9 cellular contexts compared by ENCODE assay signal in the genomic region with DNA sequence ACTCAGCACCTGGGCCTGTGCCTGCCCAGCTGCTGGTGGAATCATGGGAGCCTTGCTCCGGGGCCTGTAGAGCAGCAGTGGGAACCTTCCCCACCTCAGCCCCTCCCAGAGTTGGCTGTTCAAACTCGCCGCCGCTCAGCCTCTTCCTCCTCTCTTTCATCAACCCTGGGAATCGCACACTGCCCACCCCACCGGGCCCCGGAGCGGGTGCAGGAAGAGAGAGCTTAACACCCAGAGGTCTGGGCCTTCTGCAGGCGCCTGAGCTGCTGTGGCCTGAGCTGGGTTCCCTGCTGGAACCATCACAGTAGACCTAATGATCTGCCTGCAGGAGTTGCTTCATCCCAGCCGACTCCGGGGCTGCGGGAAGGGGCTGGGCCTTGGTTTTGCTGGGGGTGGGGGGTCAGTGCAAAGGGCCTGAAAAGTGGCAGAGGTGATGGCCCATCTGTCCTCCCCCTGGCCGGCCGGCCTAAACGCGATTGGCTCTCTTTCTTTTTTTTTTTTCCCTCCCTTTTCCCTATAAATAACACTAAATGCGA.
DNase-seq lines count a peak whose midpoint lies in the region; ATAC-seq and TF ChIP-seq lines count a peak whose summit lies in the region.
"Had no signal": no experiment of that assay in that cellular context is flagged by ENCODE, and none has a peak within 500 bp of the region (broad histone marks: within the 10 kb centered on the region; RNA-seq: fewer than 3 reads in every experiment).

No MANE protein-coding gene starts in this region.

- H3K9me3 ChIP-seq in Karpas-422 (ENCODE audit: low read length) (no peaks in the 10 kb centered on the region), SK-N-SH (no peaks in the 10 kb centered on the region)

- peaks cover 79% of the 10 kb centered on the region for H3K4me1 ChIP-seq in Karpas-422 (ENCODE audit: low read length)
- H3K4me1 ChIP-seq in SK-N-SH (ENCODE audit: control insufficient read depth in 1 of 2, insufficient read depth in 2 of 2, low read depth in 1 of 2, low read length in 1 of 2), result peaks cover 21 to 61% of the 10 kb centered on the region in 2 experiments

- no peak for ATAC-seq in central memory CD8-positive, alpha-beta T cell (replicated peaks; ENCODE audit: extremely low read depth, poor library complexity, severe bottlenecking)
- ATAC-seq in natural killer cell (no peak), HG02852 (IDR thresholded peaks at IDR 0.05; ENCODE audit: unreplicated experiment) (no peak)

- no peaks in the 10 kb centered on the region for H3K9me3 Mint-ChIP-seq in central memory CD8-positive, alpha-beta T cell
- no peaks in the 10 kb centered on the region for H3K9me3 Mint-ChIP-seq in natural killer cell

- no peaks in the 10 kb centered on the region for H3K27me3 Mint-ChIP-seq in central memory CD8-positive, alpha-beta T cell
- no peaks in the 10 kb centered on the region for H3K27me3 Mint-ChIP-seq in natural killer cell (ENCODE audit: low read depth in 2 of 2)

- no peaks in the 10 kb centered on the region; the same call in 1 of the 2 replicates for H3K36me3 ChIP-seq in Karpas-422 (ENCODE audit: insufficient read depth, low read length)
- peaks cover 3% of the 10 kb centered on the region in 2 experiments for H3K36me3 ChIP-seq in SK-N-SH (replicated peaks in 1 of 2; ENCODE audit: control insufficient read depth in 1 of 2, insufficient read depth in 2 of 2, low read length in 1 of 2)

- no peaks in the 10 kb centered on the region for H3K27me3 ChIP-seq in Karpas-422 (ENCODE audit: low read length)
- H3K27me3 ChIP-seq in SK-N-SH (ENCODE audit: insufficient read depth), result no peaks in the 10 kb centered on the region

- CTCF ChIA-PET in SK-N-SH (lab: Yijun Ruan, JAX), result interaction anchor here (1.2 to 7.6 kb wide), 4 partner anchors 24 to 124 kb away, joined by 3 to 43 read pairs (median 12); no protein-coding TSS in a partner anchor

- peak overlapping the region; percentile 87 for H3K4me3 ChIP-seq in Karpas-422 (ENCODE audit: low read length)
- no peak overlapping the region for H3K4me3 ChIP-seq in SK-N-SH (ENCODE audit: low read depth in 2 of 2, low read length in 1 of 2)

- no peak for TF ChIP-seq RAD21 in SK-N-SH (IDR thresholded peaks at IDR 0.05; ENCODE audit: low read length)

- DNase-seq in Karpas-422 (peak; percentile 77), natural killer cell (no peak), SK-N-SH (no peak), NOMO-1 treated with DMSO at 0.1 percent for 48 hours (lab: John Stamatoyannopoulos, UW; ENCODE audit: unreplicated experiment) (no peak), NCI-H1694 treated with DMSO at 0.1 percent for 48 hours (lab: John Stamatoyannopoulos, UW) (no peak)
- DNase-seq in central memory CD8-positive, alpha-beta T cell (ENCODE audit: low spot score in 2 of 2), result no peak
- DNase-seq: T1000 had no signal

- peak overlapping the region; percentile 96 for H3K27ac Mint-ChIP-seq in central memory CD8-positive, alpha-beta T cell (ENCODE audit: low read depth)
- peak overlapping the region; percentile 94 for H3K27ac Mint-ChIP-seq in natural killer cell

- peaks cover 14% of the 10 kb centered on the region for H3F3A ChIP-seq in SK-N-SH (replicated peaks; ENCODE audit: insufficient read depth)

- peak overlapping the region; percentile 98 for H3K9ac ChIP-seq in Karpas-422 (ENCODE audit: low read length)
- H3K9ac ChIP-seq in SK-N-SH, result no peak overlapping the region

- H4K20me1 ChIP-seq in Karpas-422 (ENCODE audit: insufficient read depth, low read depth, low read length), result no peaks in the 10 kb centered on the region
- peaks cover 80% of the 10 kb centered on the region for H4K20me1 ChIP-seq in SK-N-SH (ENCODE audit: insufficient read depth)

- POLR2A ChIA-PET in SK-N-SH (lab: Yijun Ruan, JAX), result interaction anchor here (0.9 kb wide), 1 partner anchor 23 kb away, joined by 4 read pairs; no protein-coding TSS in a partner anchor

- WGBS in SK-N-SH (ENCODE audit: low lambda C conversion rate), result 96% methylated on average over 17 of the region's 17 CpGs

- H3K4me1 Mint-ChIP-seq in central memory CD8-positive, alpha-beta T cell, result peaks cover 82% of the 10 kb centered on the region
- peaks cover 80 to 100% of the 10 kb centered on the region in 2 donors for H3K4me1 Mint-ChIP-seq in natural killer cell

- peak overlapping the region; percentile 93 for H3K4me3 Mint-ChIP-seq in central memory CD8-positive, alpha-beta T cell
- H3K4me3 Mint-ChIP-seq in natural killer cell, result peak overlapping the region; percentile 96

- peaks cover 99% of the 10 kb centered on the region for H3K79me2 ChIP-seq in Karpas-422 (ENCODE audit: low read length)
- peaks cover 97% of the 10 kb centered on the region for H3K79me2 ChIP-seq in SK-N-SH (ENCODE audit: insufficient read depth)

- no peak for TF ChIP-seq EP300 in SK-N-SH (IDR thresholded peaks at IDR 0.05; ENCODE audit: borderline replicate concordance in 1 of 2, low read depth in 1 of 2, low read length in 1 of 2)

- H3K9me2 ChIP-seq in Karpas-422 (replicated peaks; ENCODE audit: insufficient read depth, low read length), result no peaks in the 10 kb centered on the region
- H3K9me2 ChIP-seq in SK-N-SH, result no peaks in the 10 kb centered on the region

- peaks cover 41% of the 10 kb centered on the region for H3K36me3 Mint-ChIP-seq in central memory CD8-positive, alpha-beta T cell (ENCODE audit: insufficient read depth)
- no peaks in the 10 kb centered on the region for H3K36me3 Mint-ChIP-seq in natural killer cell

- H3K4me2 ChIP-seq in Karpas-422 (ENCODE audit: low read depth, low read length, poor library complexity, severe bottlenecking) (peak overlapping the region; percentile 93), SK-N-SH (no peak overlapping the region)

- TF ChIP-seq CTCF in C4-2B (conservative IDR thresholded peaks at IDR 0.05), result no peak
- no peak for TF ChIP-seq CTCF in natural killer cell (IDR thresholded peaks at IDR 0.05)
- no peak for TF ChIP-seq CTCF in SK-N-SH (IDR thresholded peaks at IDR 0.05)

- peak overlapping the region; percentile 68 for H3K27ac ChIP-seq in C4-2B
- H3K27ac ChIP-seq in Karpas-422 (ENCODE audit: low read length), result peak overlapping the region; percentile 97
- no peak overlapping the region; a peak in 1 of 4 replicates for H3K27ac ChIP-seq in SK-N-SH (ENCODE audit: low read depth in 2 of 2, low read length in 1 of 2)

- H2AFZ ChIP-seq in Karpas-422 (ENCODE audit: low read length), result no peak overlapping the region
- no peak overlapping the region for H2AFZ ChIP-seq in SK-N-SH (ENCODE audit: low read depth)

- intact Hi-C loops in natural killer cell (cut with micrococcal nuclease), result no loop called here

TF ChIP-seq in SK-N-SH, 30 proteins besides CTCF, POLR2A, EP300 and RAD21:
- TF ChIP-seq IRF3 (IDR thresholded peaks at IDR 0.05; ENCODE audit: low read depth, low read length), result no peak
TF ChIP-seq in SK-N-SH: peak in this region for 0.

Comparison
In these comparisons a context has a peak if more than half of its experiments do, and no peak if none do; other contexts are left out.
1. H3K27ac ChIP-seq: peak in C4-2B (single experiment) and Karpas-422 (single experiment); none in SK-N-SH (0 of 2).